Comparison of ENCODE assay signal across 1 cellular context in genomic region chr11:67504023-67504949, GRCh38.
TF ChIP-seq lines count a peak whose summit lies in the region.

No MANE protein-coding gene starts in this region.

TF ChIP-seq in GM12878, 131 proteins besides CTCF, POLR2A, EP300 and RAD21:
- TF ChIP-seq NBN (IDR thresholded peaks at IDR 0.05) (0 out of 2 replicates have a peak, but pooled peaks have one; percentile 32), KLF5 (IDR thresholded peaks at IDR 0.05; ENCODE audit: partially characterized antibody) (no peak), ZNF24 (IDR thresholded peaks at IDR 0.05) (no peak), MTA2 (IDR thresholded peaks at IDR 0.05; ENCODE audit: low read depth) (no peak), HDGF (IDR thresholded peaks at IDR 0.05) (0 out of 2 replicates have a peak, but pooled peaks have one; percentile 46), CEBPB (IDR thresholded peaks at IDR 0.05; ENCODE audit: borderline replicate concordance in 1 of 2, low read depth in 2 of 2, low read length in 2 of 2) (no peak), TCF3 (IDR thresholded peaks at IDR 0.05; ENCODE audit: borderline replicate concordance, insufficient read depth, low read depth, low read length) (no peak), BHLHE40 (IDR thresholded peaks at IDR 0.05; ENCODE audit: borderline replicate concordance in 1 of 2, low read depth in 2 of 2, low read length in 1 of 2) (0 out of 4 replicates have a peak, but pooled peaks of 1 of the 2 experiments have one; percentile 7), WRNIP1 (IDR thresholded peaks at IDR 0.05; ENCODE audit: borderline replicate concordance, low read depth, low read length) (no peak), NR2F1 (conservative IDR thresholded peaks at IDR 0.05) (peak; percentile 34; the same call in 1 of the 2 replicates), MLLT1 (IDR thresholded peaks at IDR 0.05) (no peak), DPF2 (IDR thresholded peaks at IDR 0.05) (peak; percentile 7; the same call in 1 of the 2 replicates)
